8 cellular contexts compared by ENCODE assay signal in the genomic region with DNA sequence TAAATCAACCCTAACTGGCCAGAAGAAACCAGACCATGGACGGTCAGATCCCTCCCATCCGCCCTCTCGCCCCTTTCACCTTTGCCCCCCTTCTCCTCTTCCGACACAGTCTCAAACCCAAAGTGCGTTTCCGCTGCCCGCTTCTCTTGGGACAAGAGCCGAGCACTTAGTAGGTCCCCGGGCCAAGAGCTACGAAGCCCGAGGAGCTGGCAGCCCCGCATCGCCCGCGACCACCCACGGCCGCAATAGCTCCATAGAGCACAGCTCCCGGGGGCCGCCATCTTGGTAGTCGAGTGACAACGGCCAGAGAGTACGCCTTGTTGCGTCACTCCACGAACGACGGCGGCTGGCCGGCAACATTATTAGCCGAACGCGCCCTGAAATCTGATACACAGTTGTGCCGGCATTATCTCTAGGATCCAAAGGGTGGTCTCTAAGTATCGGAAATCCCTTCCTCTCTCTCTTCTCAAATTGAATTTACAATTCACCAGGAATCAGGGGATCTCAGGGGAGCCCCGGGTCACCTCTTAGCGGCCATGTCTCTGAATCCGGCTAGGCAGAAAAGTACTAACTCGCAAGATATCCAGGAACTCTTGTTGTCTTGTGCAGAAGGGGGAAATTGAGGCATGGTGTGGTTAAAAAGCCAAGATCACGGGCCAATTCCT. TPM values are rescaled to one million over a fixed set of nuclear protein-coding genes. Genes with fewer than 3 reads are reported as not detected.
DNase-seq lines count a peak whose midpoint lies in the region; ATAC-seq and TF ChIP-seq lines count a peak whose summit lies in the region.

TSS of gene COQ5 (minus strand) at position 298 of the 665 bp plus-strand sequence. CDS start at position 281, 17 bp downstream.

- intact Hi-C loops in cardiac septum (cut with DNase I) (loop anchor here (5.0 kb wide), 1 partner anchor 488 kb away; the partner anchor contains the start of gene C12orf43), transverse colon (cut with DNase I; ENCODE audit: low total_unique reads) (no loop called here)

- H3K27ac ChIP-seq in adipose tissue (ENCODE audit: low read depth, low read length), result peak within 1 kb of the TSS; percentile 15
- peak within 1 kb of the TSS; percentile 89 to 94 (median 92) for H3K27ac ChIP-seq in transverse colon

- POLR2A ChIA-PET in T-cell (lab: Charles Lee), result interaction anchor here (0.5 to 1.7 kb wide), 9 partner anchors 9 to 238 kb away, joined by 3 to 8 read pairs (median 5); partner anchors contain the start of gene DYNLL1 (in 1 of the 2)

- no peak for TF ChIP-seq CTCF in transverse colon (IDR thresholded peaks at IDR 0.05)

- CTCF ChIA-PET in T-cell (lab: Charles Lee), result interaction anchor here in 1 of 2 donors (0.5 to 0.8 kb wide), 6 partner anchors 9 to 150 kb away, joined by 3 to 6 read pairs (median 4); no protein-coding TSS in a partner anchor

- H3K4me3 ChIP-seq in GM08714 (ENCODE audit: low read length) (peak within 1 kb of the TSS; percentile 91), transverse colon (peak within 1 kb of the TSS; percentile 55 to 77 (median 69))

- no peaks in the 10 kb centered on the region for H3K27me3 ChIP-seq in transverse colon

- H3K9me3 ChIP-seq in transverse colon, result no peaks in the 10 kb centered on the region

- peak; percentile 60 for ATAC-seq in HG02588 (IDR thresholded peaks at IDR 0.05; ENCODE audit: unreplicated experiment)
- ATAC-seq in T-cell (replicated peaks in 1 of 4), result peak; percentile 96 to 97 (median 97)

- TF ChIP-seq POLR2A in transverse colon (IDR thresholded peaks at IDR 0.05), result peak; percentile 75

- H3K27me3 Mint-ChIP-seq in T-cell, result no peaks in the 10 kb centered on the region

- H3K36me3 ChIP-seq in transverse colon, result no peaks in the 10 kb centered on the region

- DNase-seq in NCI-H1092 treated with DMSO at 0.1 percent for 48 hours (lab: John Stamatoyannopoulos, UW) (peak; percentile 72), T-cell (peak; percentile 65 to 86 (median 78)), cardiac septum (ENCODE audit: low spot score) (peak; percentile 95), pons (ENCODE audit: low spot score) (peak; percentile 89), transverse colon (peak; percentile 93)

- peak within 1 kb of the TSS; percentile 100 for H3K4me3 Mint-ChIP-seq in T-cell

- H3K36me3 Mint-ChIP-seq in T-cell, result no peaks in the 10 kb centered on the region

- H3K4me1 Mint-ChIP-seq in T-cell, result peaks cover 26 to 33% (median 27%) of the 10 kb centered on the region in 3 donors

- in situ Hi-C loops in transverse colon (cut with MboI; ENCODE audit: low pct_ligation_motif_present in 1 of 4, low pct_unique_long_range_greater_than_20kb in 1 of 4, low sequenced_read_pairs in 3 of 4), result no loop called here

- 0% methylated on average over 38 of the region's 38 CpGs for WGBS in adipose tissue, 3 donors
- WGBS in transverse colon (ENCODE audit: low coverage in 1 of 2), 2 donors, result 0 to 3% methylated on average over 6 to 38 of the region's 38 CpGs

- peak within 1 kb of the TSS; percentile 99 for H3K27ac Mint-ChIP-seq in T-cell

- H3K9me3 Mint-ChIP-seq in T-cell, result no peaks in the 10 kb centered on the region

- TF ChIP-seq EP300 in transverse colon (IDR thresholded peaks at IDR 0.05; ENCODE audit: low read depth), result no peak

- peaks cover 0 to 27% (median 12%) of the 10 kb centered on the region in 4 donors for H3K4me1 ChIP-seq in transverse colon

RNA-seq across cellular contexts. Expression of gene COQ5, which starts in this region (rescaled TPM):
- total RNA-seq in T-cell, result 10 to 100 TPM; 11.3 to 23.4 (median 21.5) TPM
- polyA plus RNA-seq in adipose tissue, result 10 to 100 TPM; 17.8 to 38.9 (median 28.2) TPM
- total RNA-seq in cardiac septum, result 31.8 TPM
- total RNA-seq in transverse colon, result 10 to 100 TPM; 20.9 to 34.9 (median 31.9) TPM

Comparison
In these comparisons a context has a peak if more than half of its experiments do, and no peak if none do; other contexts are left out.
1. Peak in every context shown above with its lines: DNase-seq, ATAC-seq, H3K4me3 ChIP-seq and H3K27ac ChIP-seq.